ENCODE assay signal across 8 cellular contexts in the genomic region with DNA sequence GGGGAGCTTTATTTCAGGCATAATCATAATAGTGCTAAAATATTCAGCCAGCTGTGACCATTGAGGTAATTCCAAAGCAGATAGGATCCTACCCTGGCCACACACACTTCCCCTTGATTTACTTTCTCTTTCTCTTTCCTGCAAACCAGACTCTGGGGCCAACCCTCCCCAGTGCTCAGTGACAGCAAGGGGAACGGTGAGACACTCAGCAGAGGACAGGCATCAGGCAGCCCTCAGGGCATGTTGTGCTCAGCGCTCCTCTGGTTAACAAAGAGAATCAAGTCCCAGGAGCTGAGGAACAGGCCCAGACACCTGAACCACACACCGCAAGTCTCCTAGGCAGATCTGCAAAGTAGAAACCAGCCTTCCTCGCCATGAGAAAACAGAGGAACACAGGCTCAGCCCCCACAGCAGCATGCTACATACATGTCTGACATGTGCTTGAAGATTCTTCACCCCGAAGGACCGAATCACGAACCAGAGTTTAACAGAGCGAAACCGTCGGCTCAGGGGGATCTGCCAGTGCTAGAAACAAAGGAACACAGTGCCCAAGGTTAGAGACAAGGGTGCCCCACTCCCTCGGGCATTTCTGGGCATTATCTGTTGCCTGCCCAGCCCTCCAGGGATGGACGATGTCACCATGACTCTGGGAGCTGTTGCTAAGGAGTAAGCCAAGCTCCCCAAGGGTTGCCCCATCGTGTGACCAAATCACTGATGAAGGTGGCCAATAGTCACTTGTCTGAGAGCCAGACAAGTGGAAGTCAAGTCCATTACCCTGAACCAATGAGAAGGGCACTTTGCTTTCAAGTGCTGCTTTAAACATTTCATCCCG. TPM values are rescaled to one million over a fixed set of nuclear protein-coding genes. Genes with fewer than 3 reads are reported as not detected.
DNase-seq lines count a peak whose midpoint lies in the region; ATAC-seq and TF ChIP-seq lines count a peak whose summit lies in the region.

No MANE protein-coding gene starts in this region.

- no peak overlapping the region for H3K27ac ChIP-seq in prostate gland

- TF ChIP-seq CTCF in prostate gland (IDR thresholded peaks at IDR 0.05) = no peak

- peak overlapping the region; percentile 69 for H3K4me3 Mint-ChIP-seq in activated naive CD8-positive, alpha-beta T cell treated with anti-CD3 and anti-CD28 coated beads for 36 hours

- H3K9me3 Mint-ChIP-seq in activated naive CD8-positive, alpha-beta T cell treated with anti-CD3 and anti-CD28 coated beads for 36 hours = peaks cover 3% of the 10 kb centered on the region

- no peaks in the 10 kb centered on the region for H3K27me3 Mint-ChIP-seq in activated naive CD8-positive, alpha-beta T cell treated with anti-CD3 and anti-CD28 coated beads for 36 hours

- no peaks in the 10 kb centered on the region for H3K9me3 ChIP-seq in prostate gland

- DNase-seq in NCI-H69 (lab: John Stamatoyannopoulos, UW) (peak; percentile 36), prostate gland (ENCODE audit: low spot score) (peak; percentile 9), NCI-H510A treated with DMSO at 0.1 percent for 48 hours (lab: John Stamatoyannopoulos, UW) (no peak), NCI-H2196 (lab: John Stamatoyannopoulos, UW; ENCODE audit: unreplicated experiment) (no peak), COR-L47 (lab: John Stamatoyannopoulos, UW) (no peak)
- DNase-seq in activated naive CD8-positive, alpha-beta T cell treated with anti-CD3 and anti-CD28 coated beads for 36 hours = peak; percentile 70

- H3K36me3 ChIP-seq in prostate gland = no peaks in the 10 kb centered on the region

- TF ChIP-seq POLR2A in prostate gland (IDR thresholded peaks at IDR 0.05) = no peak

- peak overlapping the region; percentile 94 for H3K27ac Mint-ChIP-seq in activated naive CD8-positive, alpha-beta T cell treated with anti-CD3 and anti-CD28 coated beads for 36 hours

- H3K4me1 ChIP-seq in prostate gland (replicated peaks) = no peaks in the 10 kb centered on the region

- no peaks in the 10 kb centered on the region for H3K27me3 ChIP-seq in prostate gland (replicated peaks; ENCODE audit: insufficient read depth)

- no peak overlapping the region for H3K4me3 ChIP-seq in prostate gland

- ATAC-seq in GM18520 (IDR thresholded peaks at IDR 0.05; ENCODE audit: unreplicated experiment) = peak; percentile 84
- ATAC-seq in HG02678 (IDR thresholded peaks at IDR 0.05; ENCODE audit: unreplicated experiment) = peak; percentile 99

- peaks cover 31% of the 10 kb centered on the region for H3K4me1 Mint-ChIP-seq in activated naive CD8-positive, alpha-beta T cell treated with anti-CD3 and anti-CD28 coated beads for 36 hours

- peaks cover 10% of the 10 kb centered on the region for H3K36me3 Mint-ChIP-seq in activated naive CD8-positive, alpha-beta T cell treated with anti-CD3 and anti-CD28 coated beads for 36 hours

- intact Hi-C loops in prostate gland (cut with DNase I) = no loop called here

- 82% methylated on average over 14 of the region's 14 CpGs for WGBS in prostate gland

RNA-seq across cellular contexts. Expression of gene HDC, which starts 17.5 kb away (rescaled TPM):
- total RNA-seq in activated naive CD8-positive, alpha-beta T cell treated with anti-CD3 and anti-CD28 coated beads for 36 hours = under 1 TPM; 0.32 to 0.33 TPM
- total RNA-seq in prostate gland = 1 to 10 TPM in 1 of 2 donors, not detected in 1; 4.1 TPM

Comparison
In these comparisons a context has a peak if more than half of its experiments do, and no peak if none do; other contexts are left out.
1. DNase-seq: peak in NCI-H69 (single experiment), activated naive CD8-positive, alpha-beta T cell treated with anti-CD3 and anti-CD28 coated beads for 36 hours (single experiment) and prostate gland (single experiment); none in NCI-H510A treated with DMSO at 0.1 percent for 48 hours (single experiment), NCI-H2196 (single experiment) and COR-L47 (single experiment).